Comparison of ENCODE assay signal across 8 cellular contexts in genomic region chr11:65611758-65612603, GRCh38. TPM values are rescaled to one million over a fixed set of nuclear protein-coding genes. Genes with fewer than 3 reads are reported as not detected.
DNase-seq lines count a peak whose midpoint lies in the region; ATAC-seq and TF ChIP-seq lines count a peak whose summit lies in the region.

No MANE protein-coding gene starts in this region.

- DNase-seq in GM23248 (peak; percentile 33), glomerular visceral epithelial cell (ENCODE audit: extremely low spot score) (peak; percentile 24), smooth muscle cell (lab: John Stamatoyannopoulos, UW; ENCODE audit: unreplicated experiment) (no peak), T-helper 9 cell (no peak), hypothalamus (lab: John Stamatoyannopoulos, UW) (no peak)
- DNase-seq in activated CD8-positive, alpha-beta T cell treated with anti-CD3 and anti-CD28 coated beads, Interleukin-2, amount 10 ng/mL, durations not matched to agents 7 days and 5 days = no peak
- no peak for DNase-seq in stimulated activated naive CD4-positive, alpha-beta T cell (lab: John Stamatoyannopoulos, UW)

- CTCF ChIA-PET in activated CD8-positive, alpha-beta T cell treated with anti-CD3 and anti-CD28 coated beads, Interleukin-2, amount 10 ng/mL, durations not matched to agents 7 days and 5 days (lab: Charles Lee) = interaction anchor here (0.9 to 3.9 kb wide), 5 partner anchors 18 to 40 kb away, joined by 3 to 16 read pairs (median 3); partner anchors contain the start of genes EHBP1L1, FAM89B and KCNK7

- H3K4me2 ChIP-seq in GM23248 (ENCODE audit: unreplicated experiment) (peak overlapping the region; percentile 97), smooth muscle cell (peak overlapping the region; percentile 90)

- H3K27me3 ChIP-seq in GM23248 (replicated peaks; ENCODE audit: insufficient read depth) = no peaks in the 10 kb centered on the region
- no peaks in the 10 kb centered on the region for H3K27me3 ChIP-seq in smooth muscle cell (ENCODE audit: low read depth)

- H3K9me3 ChIP-seq in GM23248 (ENCODE audit: low read depth) = no peaks in the 10 kb centered on the region
- H3K9me3 ChIP-seq in smooth muscle cell (replicated peaks; ENCODE audit: low read depth) = no peaks in the 10 kb centered on the region

- H3K79me2 ChIP-seq in GM23248 (ENCODE audit: insufficient read depth) (peaks cover 77% of the 10 kb centered on the region), smooth muscle cell (ENCODE audit: low read depth) (peaks cover 42% of the 10 kb centered on the region)

- peaks cover 5% of the 10 kb centered on the region; the same call in 1 of the 2 replicates for H3F3A ChIP-seq in GM23248 (ENCODE audit: insufficient read depth)
- H3F3A ChIP-seq in smooth muscle cell (ENCODE audit: low read depth) = no peaks in the 10 kb centered on the region

- no peaks in the 10 kb centered on the region for H3K9me2 ChIP-seq in GM23248 (ENCODE audit: insufficient read depth)

- H3K36me3 ChIP-seq in GM23248 (ENCODE audit: low read depth) (no peaks in the 10 kb centered on the region), smooth muscle cell (ENCODE audit: low read depth) (no peaks in the 10 kb centered on the region)

- no peak for ATAC-seq in activated CD8-positive, alpha-beta T cell treated with anti-CD3 and anti-CD28 coated beads, Interleukin-2, amount 10 ng/mL, durations not matched to agents 7 days and 5 days
- no peak for ATAC-seq in HG02623 (IDR thresholded peaks at IDR 0.05; ENCODE audit: unreplicated experiment)

- no peaks in the 10 kb centered on the region; the same call in 1 of the 2 replicates for H4K20me1 ChIP-seq in GM23248 (ENCODE audit: insufficient read depth)
- peaks cover 68% of the 10 kb centered on the region for H4K20me1 ChIP-seq in smooth muscle cell (ENCODE audit: low read depth)

- H2AFZ ChIP-seq in GM23248 (no peak overlapping the region), smooth muscle cell (ENCODE audit: low read depth) (no peak overlapping the region)

- H3K9ac ChIP-seq in GM23248 (peak overlapping the region; percentile 33), smooth muscle cell (ENCODE audit: low read depth) (no peak overlapping the region)

- H3K27me3 Mint-ChIP-seq in activated CD8-positive, alpha-beta T cell treated with anti-CD3 and anti-CD28 coated beads, Interleukin-2, amount 10 ng/mL, durations not matched to agents 7 days and 5 days (ENCODE audit: low read depth) = no peaks in the 10 kb centered on the region

- H3K27ac ChIP-seq in GM23248 (no peak overlapping the region), smooth muscle cell (ENCODE audit: low read depth) (no peak overlapping the region)

- H3K27ac Mint-ChIP-seq in activated CD8-positive, alpha-beta T cell treated with anti-CD3 and anti-CD28 coated beads, Interleukin-2, amount 10 ng/mL, durations not matched to agents 7 days and 5 days = peak overlapping the region; percentile 90

- in situ Hi-C loops in GM23248 (cut with MboI) = no loop called here

- TF ChIP-seq CTCF in smooth muscle cell (IDR thresholded peaks at IDR 0.05; ENCODE audit: borderline replicate concordance, insufficient read depth, poor library complexity, severe bottlenecking) = no peak

- H3K4me3 ChIP-seq in GM23248 = peak overlapping the region; percentile 85
- H3K4me3 ChIP-seq in smooth muscle cell = peak overlapping the region; percentile 65

- H3K36me3 Mint-ChIP-seq in activated CD8-positive, alpha-beta T cell treated with anti-CD3 and anti-CD28 coated beads, Interleukin-2, amount 10 ng/mL, durations not matched to agents 7 days and 5 days (ENCODE audit: low read depth) = peaks cover 45% of the 10 kb centered on the region

- no peaks in the 10 kb centered on the region for H3K9me3 Mint-ChIP-seq in activated CD8-positive, alpha-beta T cell treated with anti-CD3 and anti-CD28 coated beads, Interleukin-2, amount 10 ng/mL, durations not matched to agents 7 days and 5 days (ENCODE audit: insufficient read depth)

- H3K4me3 Mint-ChIP-seq in activated CD8-positive, alpha-beta T cell treated with anti-CD3 and anti-CD28 coated beads, Interleukin-2, amount 10 ng/mL, durations not matched to agents 7 days and 5 days = peak overlapping the region; percentile 86

- POLR2A ChIA-PET in activated CD8-positive, alpha-beta T cell treated with anti-CD3 and anti-CD28 coated beads, Interleukin-2, amount 10 ng/mL, durations not matched to agents 7 days and 5 days (lab: Charles Lee) = interaction anchor here (1.1 to 2.0 kb wide), 4 partner anchors 23 to 113 kb away, joined by 4 to 8 read pairs (median 6); partner anchors contain the start of genes MALAT1 and SIPA1

- 70 to 76% methylated on average over 9 to 12 of the region's 12 CpGs for WGBS in GM23248 (ENCODE audit: low coverage in 1 of 2, low lambda C conversion rate in 2 of 2, missing lambda C conversion rate in 2 of 2), 2 experiments
- 91% methylated on average over 12 of the region's 12 CpGs for WGBS in smooth muscle cell (ENCODE audit: low lambda C conversion rate)

- H3K4me1 Mint-ChIP-seq in activated CD8-positive, alpha-beta T cell treated with anti-CD3 and anti-CD28 coated beads, Interleukin-2, amount 10 ng/mL, durations not matched to agents 7 days and 5 days (ENCODE audit: low read depth) = peaks cover 54% of the 10 kb centered on the region

- peaks cover 29% of the 10 kb centered on the region for H3K4me1 ChIP-seq in GM23248 (ENCODE audit: insufficient read depth)
- peaks cover 23% of the 10 kb centered on the region for H3K4me1 ChIP-seq in smooth muscle cell (ENCODE audit: low read depth)

RNA-seq across cellular contexts. Expression of gene MAP3K11, which starts 2.0 kb away (rescaled TPM):
- total RNA-seq in GM23248 (2014; rRNA removed; shearing (Covaris generic)) = 17.6 and 24.7 TPM in 2 replicates
- polyA plus RNA-seq in GM23248 (2016; fragmentation: Nextera tagmentation; extraction: Ambion mirVana) (9.5 and 10.6 TPM in 2 replicates), smooth muscle cell (17.3 and 29.7 TPM in 2 replicates)
- 10 to 100 TPM; 56.7 to 66.5 TPM for total RNA-seq in activated CD8-positive, alpha-beta T cell treated with anti-CD3 and anti-CD28 coated beads, Interleukin-2, amount 10 ng/mL, durations not matched to agents 7 days and 5 days
- 14.9 and 15.0 TPM in 2 replicates for total RNA-seq in smooth muscle cell

RNA-seq across cellular contexts. Expression of gene PCNX3, which starts 3.6 kb away (rescaled TPM):
- total RNA-seq in GM23248 (2014; rRNA removed; shearing (Covaris generic)) = 23.5 and 30.2 TPM in 2 replicates
- 8.1 and 8.6 TPM in 2 replicates for polyA plus RNA-seq in GM23248 (2016; fragmentation: Nextera tagmentation; extraction: Ambion mirVana)
- 10 to 100 TPM; 50.1 to 54.8 TPM for total RNA-seq in activated CD8-positive, alpha-beta T cell treated with anti-CD3 and anti-CD28 coated beads, Interleukin-2, amount 10 ng/mL, durations not matched to agents 7 days and 5 days
- 12.0 and 17.5 TPM in 2 replicates for total RNA-seq in smooth muscle cell
- polyA plus RNA-seq in smooth muscle cell = 18.3 and 20.7 TPM in 2 replicates

RNA-seq across cellular contexts. Expression of gene KCNK7, which starts 16.4 kb away (rescaled TPM):
- total RNA-seq in GM23248 (2014; rRNA removed; shearing (Covaris generic)) = not detected in 2 replicates
- polyA plus RNA-seq in GM23248 (2016; fragmentation: Nextera tagmentation; extraction: Ambion mirVana) (not detected in 2 replicates), smooth muscle cell (not detected in 2 replicates)
- under 1 TPM; 0.95 to 0.99 TPM for total RNA-seq in activated CD8-positive, alpha-beta T cell treated with anti-CD3 and anti-CD28 coated beads, Interleukin-2, amount 10 ng/mL, durations not matched to agents 7 days and 5 days
- total RNA-seq in smooth muscle cell = 1.7 TPM in 1 of 2 replicates, not detected in the other

RNA-seq across cellular contexts. Expression of gene SIPA1, which starts 25.9 kb away (rescaled TPM):
- total RNA-seq in GM23248 (2014; rRNA removed; shearing (Covaris generic)) = 15.9 and 16.6 TPM in 2 replicates
- 10.8 and 13.0 TPM in 2 replicates for polyA plus RNA-seq in GM23248 (2016; fragmentation: Nextera tagmentation; extraction: Ambion mirVana)
- total RNA-seq in activated CD8-positive, alpha-beta T cell treated with anti-CD3 and anti-CD28 coated beads, Interleukin-2, amount 10 ng/mL, durations not matched to agents 7 days and 5 days = 100 to 1,000 TPM; 245 to 274 TPM
- 9.8 and 15.9 TPM in 2 replicates for total RNA-seq in smooth muscle cell
- polyA plus RNA-seq in smooth muscle cell = 63.8 and 67.6 TPM in 2 replicates

RNA-seq across cellular contexts. Expression of gene EHBP1L1, which starts 36.1 kb away (rescaled TPM):
- 85.5 and 88.5 TPM in 2 replicates for total RNA-seq in GM23248 (2014; rRNA removed; shearing (Covaris generic))
- 11.5 and 12.6 TPM in 2 replicates for polyA plus RNA-seq in GM23248 (2016; fragmentation: Nextera tagmentation; extraction: Ambion mirVana)
- total RNA-seq in activated CD8-positive, alpha-beta T cell treated with anti-CD3 and anti-CD28 coated beads, Interleukin-2, amount 10 ng/mL, durations not matched to agents 7 days and 5 days = 10 to 100 TPM; 94.4 to 95.3 TPM
- total RNA-seq in smooth muscle cell = 5.1 and 14.0 TPM in 2 replicates
- 28.4 and 29.5 TPM in 2 replicates for polyA plus RNA-seq in smooth muscle cell

Comparison
In these comparisons a context has a peak if more than half of its experiments do, and no peak if none do; other contexts are left out.
1. DNase-seq: peak in GM23248 (single experiment) and glomerular visceral epithelial cell (single experiment); none in activated CD8-positive, alpha-beta T cell treated with anti-CD3 and anti-CD28 coated beads, Interleukin-2, amount 10 ng/mL, durations not matched to agents 7 days and 5 days (single experiment), smooth muscle cell (single experiment), T-helper 9 cell (single experiment), stimulated activated naive CD4-positive, alpha-beta T cell (0 of 6) and hypothalamus (0 of 51).